In genomic region chr5:143176048-143176447, GRCh38 we compare ENCODE assay signal across 18 cellular contexts.
DNase-seq lines count a peak whose midpoint lies in the region; ATAC-seq and TF ChIP-seq lines count a peak whose summit lies in the region.
"Had no signal": no experiment of that assay in that cellular context is flagged by ENCODE, and none has a peak within 500 bp of the region (broad histone marks: within the 10 kb centered on the region; RNA-seq: fewer than 3 reads in every experiment).

No MANE protein-coding gene starts in this region.

- no peak overlapping the region for H4K8ac ChIP-seq in mesendoderm (ENCODE audit: low read depth, low read length)

- H3K27me3 Mint-ChIP-seq in CD14-positive monocyte (ENCODE audit: low read depth in 3 of 3): no peaks in the 10 kb centered on the region
- H3K27me3 Mint-ChIP-seq in activated CD4-positive, alpha-beta memory T cell treated with anti-CD3 and anti-CD28 coated beads for 36 hours: no peaks in the 10 kb centered on the region

- no peaks in the 10 kb centered on the region for H3K79me1 ChIP-seq in mesendoderm (ENCODE audit: low read length)

- no peak overlapping the region for H2BK15ac ChIP-seq in mesendoderm (replicated peaks; ENCODE audit: low read depth)

- no peak overlapping the region for H3K27ac ChIP-seq in mesendoderm (ENCODE audit: low read depth, low read length)
- H3K27ac ChIP-seq: ascending aorta, gastroesophageal sphincter, vagina had no signal

- no peak overlapping the region for H2BK120ac ChIP-seq in mesendoderm (ENCODE audit: low read depth, low read length)

- TF ChIP-seq CTCF in CD14-positive monocyte (IDR thresholded peaks at IDR 0.05): peak; percentile 22

- DNase-seq in CD14-positive monocyte (ENCODE audit: low spot score) (no peak), KBM-7 (peak; percentile 63), SKM-1 treated with dmso at 0.1 percent for 144 hours (lab: John Stamatoyannopoulos, UW; ENCODE audit: unreplicated experiment) (peak; percentile 35), kidney tubule cell (ENCODE audit: low spot score) (peak; percentile 54), NCI-H1105 treated with DMSO at 0.1 percent for 48 hours (lab: John Stamatoyannopoulos, UW) (no peak), mesendoderm (no peak)
- DNase-seq in activated CD4-positive, alpha-beta memory T cell treated with anti-CD3 and anti-CD28 coated beads for 36 hours: no peak
- DNase-seq: activated CD4-positive, alpha-beta T cell treated with anti-CD3 and anti-CD28 coated beads, Interleukin-2, amount 50 U/mL, for 1 hour; DMS53; mucosa of descending colon; stimulated activated naive CD4-positive, alpha-beta T cell treated with Interleukin-2 at 50 U/mL for 16 hours; T-helper 2 cell had no signal

- H3K79me2 ChIP-seq in mesendoderm (ENCODE audit: control insufficient read depth, insufficient read depth, low read length): no peaks in the 10 kb centered on the region

- WGBS in mesendoderm (ENCODE audit: extremely low coverage, insufficient coverage, low lambda C conversion rate): no CpG with 5 or more reads among the region's 3 CpGs

- no peak overlapping the region for H4K5ac ChIP-seq in mesendoderm (ENCODE audit: low read length)

- no peak overlapping the region for H3K56ac ChIP-seq in mesendoderm (ENCODE audit: low read length)

- H3K4me3 Mint-ChIP-seq in CD14-positive monocyte: no peak overlapping the region
- no peak overlapping the region for H3K4me3 Mint-ChIP-seq in activated CD4-positive, alpha-beta memory T cell treated with anti-CD3 and anti-CD28 coated beads for 36 hours
- H3K4me3 Mint-ChIP-seq: activated T-helper 1 cell treated with anti-CD3 and anti-CD28 coated beads, Interleukin-12 subunit alpha, Interleukin-12 subunit beta, Interleukin-2, Interleukin-4 antibody, amounts not matched to agents 30 ng/mL and 10 ng/mL and 1 ng/mL, durations not matched to agents 14 hours and 24 hours and 36 hours had no signal

- in situ Hi-C loops in KBM-7 (cut with MboI; ENCODE audit: low pct_unique_long_range_greater_than_20kb, low sequenced_read_pairs): no loop called here

- H3K4me1 ChIP-seq in mesendoderm (ENCODE audit: control insufficient read depth, low read depth, low read length): peaks cover 1% of the 10 kb centered on the region

- peak overlapping the region; percentile 18 to 85 (median 72) for H3K27ac Mint-ChIP-seq in CD14-positive monocyte
- no peak overlapping the region for H3K27ac Mint-ChIP-seq in activated CD4-positive, alpha-beta memory T cell treated with anti-CD3 and anti-CD28 coated beads for 36 hours
- H3K27ac Mint-ChIP-seq: activated T-helper 1 cell treated with anti-CD3 and anti-CD28 coated beads, Interleukin-12 subunit alpha, Interleukin-12 subunit beta, Interleukin-2, Interleukin-4 antibody, amounts not matched to agents 30 ng/mL and 10 ng/mL and 1 ng/mL, durations not matched to agents 14 hours and 24 hours and 36 hours had no signal

- peaks cover 55 to 57% of the 10 kb centered on the region in 2 donors for H3K36me3 Mint-ChIP-seq in CD14-positive monocyte
- no peaks in the 10 kb centered on the region for H3K36me3 Mint-ChIP-seq in activated CD4-positive, alpha-beta memory T cell treated with anti-CD3 and anti-CD28 coated beads for 36 hours

- H2AK5ac ChIP-seq in mesendoderm (ENCODE audit: low read length): no peak overlapping the region

- no peaks in the 10 kb centered on the region for H3K36me3 ChIP-seq in mesendoderm (ENCODE audit: control insufficient read depth, insufficient read depth, low read length)
- H3K36me3 ChIP-seq: ascending aorta, vagina had no signal

- CTCF ChIA-PET in activated CD4-positive, alpha-beta memory T cell treated with anti-CD3 and anti-CD28 coated beads for 36 hours (lab: Charles Lee): no interaction called here

- intact Hi-C loops in CD14-positive monocyte (cut with micrococcal nuclease): no loop called here
- intact Hi-C loops in activated CD4-positive, alpha-beta memory T cell treated with anti-CD3 and anti-CD28 coated beads for 36 hours (cut with micrococcal nuclease): no loop called here

- POLR2A ChIA-PET in activated CD4-positive, alpha-beta memory T cell treated with anti-CD3 and anti-CD28 coated beads for 36 hours (lab: Charles Lee): no interaction called here

- no peak overlapping the region for H3K4me2 ChIP-seq in mesendoderm (ENCODE audit: low read length)

- peaks cover 11% of the 10 kb centered on the region for H3K4me1 Mint-ChIP-seq in CD14-positive monocyte
- H3K4me1 Mint-ChIP-seq in activated CD4-positive, alpha-beta memory T cell treated with anti-CD3 and anti-CD28 coated beads for 36 hours (ENCODE audit: low read depth): peaks cover 3% of the 10 kb centered on the region

- no peak for ATAC-seq in GM19351 (IDR thresholded peaks at IDR 0.05; ENCODE audit: unreplicated experiment)
- ATAC-seq: gastroesophageal sphincter, mucosa of descending colon, Panc1 had no signal

- no peaks in the 10 kb centered on the region for H3K27me3 ChIP-seq in mesendoderm (ENCODE audit: insufficient read depth, low read length, poor library complexity)
- H3K27me3 ChIP-seq: ascending aorta, gastroesophageal sphincter, vagina had no signal

- H3K9ac ChIP-seq in mesendoderm (ENCODE audit: low read length): no peak overlapping the region

- H3K18ac ChIP-seq in mesendoderm (ENCODE audit: low read length): no peak overlapping the region

- peaks cover 0 to 5% (median 0%) of the 10 kb centered on the region in 7 donors for H3K9me3 Mint-ChIP-seq in CD14-positive monocyte
- H3K9me3 Mint-ChIP-seq in activated CD4-positive, alpha-beta memory T cell treated with anti-CD3 and anti-CD28 coated beads for 36 hours: no peaks in the 10 kb centered on the region
- H3K9me3 Mint-ChIP-seq: activated T-helper 1 cell treated with anti-CD3 and anti-CD28 coated beads, Interleukin-12 subunit alpha, Interleukin-12 subunit beta, Interleukin-2, Interleukin-4 antibody, amounts not matched to agents 30 ng/mL and 10 ng/mL and 1 ng/mL, durations not matched to agents 14 hours and 24 hours and 36 hours had no signal

- H3K23ac ChIP-seq in mesendoderm (ENCODE audit: low read length): no peak overlapping the region

- no peak overlapping the region for H3K4ac ChIP-seq in mesendoderm (ENCODE audit: low read depth, low read length)

- H3K4me3 ChIP-seq in mesendoderm (ENCODE audit: low read length): no peak overlapping the region
- H3K4me3 ChIP-seq: ascending aorta, gastroesophageal sphincter, mucosa of descending colon, vagina had no signal

- no peak overlapping the region for H2BK5ac ChIP-seq in mesendoderm (ENCODE audit: low read length)

Comparison
In these comparisons a context has a peak if more than half of its experiments do, and no peak if none do; other contexts are left out.
1. DNase-seq: peak in KBM-7 (single experiment), SKM-1 treated with dmso at 0.1 percent for 144 hours (single experiment) and kidney tubule cell (single experiment); none in CD14-positive monocyte (single experiment), activated CD4-positive, alpha-beta memory T cell treated with anti-CD3 and anti-CD28 coated beads for 36 hours (single experiment), NCI-H1105 treated with DMSO at 0.1 percent for 48 hours (single experiment) and mesendoderm (single experiment).